Comparison of ENCODE assay signal across 11 cellular contexts in the genomic region with DNA sequence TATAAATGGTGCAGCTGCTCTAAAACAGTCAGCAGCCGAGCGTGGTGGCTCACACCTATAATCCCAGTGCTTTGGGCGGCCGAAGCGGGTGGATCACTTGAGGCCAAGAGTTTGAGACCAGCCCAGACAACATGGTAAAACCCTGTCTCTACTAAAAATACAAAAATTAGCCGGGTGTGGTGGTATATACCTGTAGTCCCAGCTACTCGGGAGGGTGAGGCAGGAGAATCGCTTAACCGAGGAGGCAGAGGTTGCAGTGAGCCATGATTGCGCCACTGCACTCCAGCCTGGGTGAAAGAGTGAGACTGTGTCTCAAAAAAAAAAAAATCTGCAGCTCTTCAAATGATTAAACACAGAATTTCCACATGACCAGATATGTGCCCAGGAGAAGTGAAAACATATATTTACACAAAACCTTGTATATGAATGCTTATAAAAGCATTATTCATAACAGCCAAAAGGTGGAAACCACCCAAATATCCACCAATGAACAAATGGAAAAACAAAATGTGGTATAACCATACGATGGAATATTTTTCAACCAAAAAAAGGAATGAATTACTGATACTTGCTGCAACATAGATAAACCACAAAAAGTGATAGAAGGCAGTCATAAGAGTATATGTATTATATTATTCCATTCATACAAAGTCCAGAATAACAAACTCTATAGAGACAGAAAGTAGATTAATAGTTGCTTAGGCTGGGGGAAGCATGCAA. TPM values are rescaled to one million over a fixed set of nuclear protein-coding genes. Genes with fewer than 3 reads are reported as not detected.
DNase-seq lines count a peak whose midpoint lies in the region; ATAC-seq and TF ChIP-seq lines count a peak whose summit lies in the region.
"Had no signal": no experiment of that assay in that cellular context is flagged by ENCODE, and none has a peak within 500 bp of the region (broad histone marks: within the 10 kb centered on the region; RNA-seq: fewer than 3 reads in every experiment).

No MANE protein-coding gene starts in this region.

- H3K4me3 ChIP-seq in SU-DHL-6 (ENCODE audit: insufficient read depth, low read length, poor library complexity, severe bottlenecking) (no peak overlapping the region), lower lobe of right lung (no peak overlapping the region)

- H2AFZ ChIP-seq in SU-DHL-6 (ENCODE audit: low read depth, low read length, severe bottlenecking) = no peak overlapping the region

- no peaks in the 10 kb centered on the region for H4K20me1 ChIP-seq in SU-DHL-6 (ENCODE audit: low read depth, low read length)

- peak overlapping the region; percentile 34 for H3K9ac ChIP-seq in SU-DHL-6 (ENCODE audit: low read length)

- H3K9me2 ChIP-seq in SU-DHL-6 (replicated peaks; ENCODE audit: insufficient read depth, low read length) = no peaks in the 10 kb centered on the region

- H3K27ac ChIP-seq in SU-DHL-6 (ENCODE audit: low read depth, low read length) (peak overlapping the region; percentile 84), lower lobe of right lung (no peak overlapping the region)

- peaks cover 44% of the 10 kb centered on the region for H3K36me3 Mint-ChIP-seq in stimulated activated naive CD8-positive, alpha-beta T cell treated with anti-CD3 and anti-CD28 coated beads, Interleukin-15, Interleukin-2, amounts not matched to agents 100 ng/mL and 50 ng/mL, for 24 hours (ENCODE audit: low read depth)

- H3K36me3 ChIP-seq in SU-DHL-6 (ENCODE audit: low read length) (peaks cover 8% of the 10 kb centered on the region), lower lobe of right lung (no peaks in the 10 kb centered on the region)
- H3K36me3 ChIP-seq: BE2C had no signal

- H3K9me3 ChIP-seq in SU-DHL-6 (ENCODE audit: insufficient read depth, low read length) (no peaks in the 10 kb centered on the region), lower lobe of right lung (no peaks in the 10 kb centered on the region)
- H3K9me3 ChIP-seq: BE2C had no signal

- H3K4me3 Mint-ChIP-seq in stimulated activated naive CD8-positive, alpha-beta T cell treated with anti-CD3 and anti-CD28 coated beads, Interleukin-15, Interleukin-2, amounts not matched to agents 100 ng/mL and 50 ng/mL, for 24 hours = peak overlapping the region; percentile 60
- H3K4me3 Mint-ChIP-seq: neural crest cell had no signal

- H3K27me3 ChIP-seq in SU-DHL-6 (ENCODE audit: low read length) (no peaks in the 10 kb centered on the region), lower lobe of right lung (ENCODE audit: low read depth) (no peaks in the 10 kb centered on the region)
- H3K27me3 ChIP-seq: BE2C had no signal

- DNase-seq in stimulated activated CD4-positive, alpha-beta T cell treated with anti-CD3 and anti-CD28 coated beads, Interleukin-1b, Interleukin-23, amount 100 ng/mL, for 48 hours = peak; percentile 37
- no peak for DNase-seq in stimulated activated CD4-positive, alpha-beta T cell treated with anti-CD3 and anti-CD28 coated beads, Interleukin-4, amount 100 ng/mL, for 24 hours
- DNase-seq in ecto neural progenitor cell (ENCODE audit: low spot score) = no peak
- DNase-seq in lower lobe of right lung = no peak
- DNase-seq in RPMI8226 = no peak
- DNase-seq: BE2C, SHP77 treated with DMSO at 0.1 percent for 48 hours had no signal

- H3K4me2 ChIP-seq in SU-DHL-6 (ENCODE audit: low read depth, low read length, poor library complexity, severe bottlenecking) = peak overlapping the region; percentile 55

- H3K9me3 Mint-ChIP-seq in stimulated activated naive CD8-positive, alpha-beta T cell treated with anti-CD3 and anti-CD28 coated beads, Interleukin-15, Interleukin-2, amounts not matched to agents 100 ng/mL and 50 ng/mL, for 24 hours = no peaks in the 10 kb centered on the region

- H3K27me3 Mint-ChIP-seq in stimulated activated naive CD8-positive, alpha-beta T cell treated with anti-CD3 and anti-CD28 coated beads, Interleukin-15, Interleukin-2, amounts not matched to agents 100 ng/mL and 50 ng/mL, for 24 hours = no peaks in the 10 kb centered on the region

- intact Hi-C loops in lower lobe of right lung (cut with DNase I) = no loop called here

- peak overlapping the region; percentile 89 for H3K27ac Mint-ChIP-seq in stimulated activated naive CD8-positive, alpha-beta T cell treated with anti-CD3 and anti-CD28 coated beads, Interleukin-15, Interleukin-2, amounts not matched to agents 100 ng/mL and 50 ng/mL, for 24 hours

- peaks cover 92% of the 10 kb centered on the region for H3K4me1 Mint-ChIP-seq in stimulated activated naive CD8-positive, alpha-beta T cell treated with anti-CD3 and anti-CD28 coated beads, Interleukin-15, Interleukin-2, amounts not matched to agents 100 ng/mL and 50 ng/mL, for 24 hours (ENCODE audit: low read depth)

- H3F3A ChIP-seq in SU-DHL-6 (ENCODE audit: insufficient read depth) = peaks cover 43% of the 10 kb centered on the region

- ATAC-seq in HG02678 (IDR thresholded peaks at IDR 0.05; ENCODE audit: unreplicated experiment) = peak; percentile 45
- ATAC-seq in lower lobe of right lung = no peak

- peaks cover 79% of the 10 kb centered on the region for H3K79me2 ChIP-seq in SU-DHL-6 (ENCODE audit: insufficient read depth, low read length)

- H3K4me1 ChIP-seq in lower lobe of right lung = peaks cover 33% of the 10 kb centered on the region
- H3K4me1 ChIP-seq: BE2C had no signal

- TF ChIP-seq CTCF in SU-DHL-6 (IDR thresholded peaks at IDR 0.05; ENCODE audit: insufficient read depth, low read length, poor library complexity, severe bottlenecking) (no peak), lower lobe of right lung (IDR thresholded peaks at IDR 0.05) (no peak)

RNA-seq across cellular contexts. Expression of gene EPS15, which starts 14.1 kb away (rescaled TPM):
- total RNA-seq in lower lobe of right lung = 90.2 TPM
